Comparison of ENCODE assay signal across 1 cellular context in genomic region chr14:89616425-89617141, GRCh38.
TF ChIP-seq lines count a peak whose summit lies in the region.

No MANE protein-coding gene starts in this region.

TF ChIP-seq in GM23338, 12 proteins besides CTCF, POLR2A, EP300 and RAD21 (continued from another document):
- TF ChIP-seq, protein P1, sequence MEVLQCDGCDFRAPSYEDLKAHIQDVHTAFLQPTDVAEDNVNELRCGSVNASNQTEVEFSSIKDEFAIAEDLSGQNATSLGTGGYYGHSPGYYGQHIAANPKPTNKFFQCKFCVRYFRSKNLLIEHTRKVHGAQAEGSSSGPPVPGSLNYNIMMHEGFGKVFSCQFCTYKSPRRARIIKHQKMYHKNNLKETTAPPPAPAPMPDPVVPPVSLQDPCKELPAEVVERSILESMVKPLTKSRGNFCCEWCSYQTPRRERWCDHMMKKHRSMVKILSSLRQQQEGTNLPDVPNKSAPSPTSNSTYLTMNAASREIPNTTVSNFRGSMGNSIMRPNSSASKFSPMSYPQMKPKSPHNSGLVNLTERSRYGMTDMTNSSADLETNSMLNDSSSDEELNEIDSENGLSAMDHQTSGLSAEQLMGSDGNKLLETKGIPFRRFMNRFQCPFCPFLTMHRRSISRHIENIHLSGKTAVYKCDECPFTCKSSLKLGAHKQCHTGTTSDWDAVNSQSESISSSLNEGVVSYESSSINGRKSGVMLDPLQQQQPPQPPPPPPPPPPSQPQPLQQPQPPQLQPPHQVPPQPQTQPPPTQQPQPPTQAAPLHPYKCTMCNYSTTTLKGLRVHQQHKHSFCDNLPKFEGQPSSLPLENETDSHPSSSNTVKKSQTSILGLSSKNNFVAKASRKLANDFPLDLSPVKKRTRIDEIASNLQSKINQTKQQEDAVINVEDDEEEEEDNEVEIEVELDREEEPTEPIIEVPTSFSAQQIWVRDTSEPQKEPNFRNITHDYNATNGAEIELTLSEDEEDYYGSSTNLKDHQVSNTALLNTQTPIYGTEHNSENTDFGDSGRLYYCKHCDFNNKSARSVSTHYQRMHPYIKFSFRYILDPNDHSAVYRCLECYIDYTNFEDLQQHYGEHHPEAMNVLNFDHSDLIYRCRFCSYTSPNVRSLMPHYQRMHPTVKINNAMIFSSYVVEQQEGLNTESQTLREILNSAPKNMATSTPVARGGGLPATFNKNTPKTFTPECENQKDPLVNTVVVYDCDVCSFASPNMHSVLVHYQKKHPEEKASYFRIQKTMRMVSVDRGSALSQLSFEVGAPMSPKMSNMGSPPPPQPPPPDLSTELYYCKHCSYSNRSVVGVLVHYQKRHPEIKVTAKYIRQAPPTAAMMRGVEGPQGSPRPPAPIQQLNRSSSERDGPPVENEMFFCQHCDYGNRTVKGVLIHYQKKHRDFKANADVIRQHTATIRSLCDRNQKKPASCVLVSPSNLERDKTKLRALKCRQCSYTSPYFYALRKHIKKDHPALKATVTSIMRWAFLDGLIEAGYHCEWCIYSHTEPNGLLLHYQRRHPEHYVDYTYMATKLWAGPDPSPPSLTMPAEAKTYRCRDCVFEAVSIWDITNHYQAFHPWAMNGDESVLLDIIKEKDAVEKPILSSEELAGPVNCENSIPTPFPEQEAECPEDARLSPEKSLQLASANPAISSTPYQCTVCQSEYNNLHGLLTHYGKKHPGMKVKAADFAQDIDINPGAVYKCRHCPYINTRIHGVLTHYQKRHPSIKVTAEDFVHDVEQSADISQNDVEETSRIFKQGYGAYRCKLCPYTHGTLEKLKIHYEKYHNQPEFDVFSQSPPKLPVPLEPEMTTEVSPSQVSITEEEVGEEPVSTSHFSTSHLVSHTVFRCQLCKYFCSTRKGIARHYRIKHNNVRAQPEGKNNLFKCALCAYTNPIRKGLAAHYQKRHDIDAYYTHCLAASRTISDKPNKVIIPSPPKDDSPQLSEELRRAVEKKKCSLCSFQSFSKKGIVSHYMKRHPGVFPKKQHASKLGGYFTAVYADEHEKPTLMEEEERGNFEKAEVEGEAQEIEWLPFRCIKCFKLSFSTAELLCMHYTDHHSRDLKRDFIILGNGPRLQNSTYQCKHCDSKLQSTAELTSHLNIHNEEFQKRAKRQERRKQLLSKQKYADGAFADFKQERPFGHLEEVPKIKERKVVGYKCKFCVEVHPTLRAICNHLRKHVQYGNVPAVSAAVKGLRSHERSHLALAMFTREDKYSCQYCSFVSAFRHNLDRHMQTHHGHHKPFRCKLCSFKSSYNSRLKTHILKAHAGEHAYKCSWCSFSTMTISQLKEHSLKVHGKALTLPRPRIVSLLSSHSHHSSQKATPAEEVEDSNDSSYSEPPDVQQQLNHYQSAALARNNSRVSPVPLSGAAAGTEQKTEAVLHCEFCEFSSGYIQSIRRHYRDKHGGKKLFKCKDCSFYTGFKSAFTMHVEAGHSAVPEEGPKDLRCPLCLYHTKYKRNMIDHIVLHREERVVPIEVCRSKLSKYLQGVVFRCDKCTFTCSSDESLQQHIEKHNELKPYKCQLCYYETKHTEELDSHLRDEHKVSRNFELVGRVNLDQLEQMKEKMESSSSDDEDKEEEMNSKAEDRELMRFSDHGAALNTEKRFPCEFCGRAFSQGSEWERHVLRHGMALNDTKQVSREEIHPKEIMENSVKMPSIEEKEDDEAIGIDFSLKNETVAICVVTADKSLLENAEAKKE (CRISPR knock-in tag; IDR thresholded peaks at IDR 0.05) = no peak
- no peak for TF ChIP-seq JUNB (IDR thresholded peaks at IDR 0.05; ENCODE audit: unreplicated experiment)
- TF ChIP-seq EZH2phosphoT487 (IDR thresholded peaks at IDR 0.05; ENCODE audit: unreplicated experiment) = no peak
- TF ChIP-seq ZNF114 (CRISPR knock-in tag; IDR thresholded peaks at IDR 0.05) = no peak
